8 cellular contexts compared by ENCODE assay signal in the genomic region with DNA sequence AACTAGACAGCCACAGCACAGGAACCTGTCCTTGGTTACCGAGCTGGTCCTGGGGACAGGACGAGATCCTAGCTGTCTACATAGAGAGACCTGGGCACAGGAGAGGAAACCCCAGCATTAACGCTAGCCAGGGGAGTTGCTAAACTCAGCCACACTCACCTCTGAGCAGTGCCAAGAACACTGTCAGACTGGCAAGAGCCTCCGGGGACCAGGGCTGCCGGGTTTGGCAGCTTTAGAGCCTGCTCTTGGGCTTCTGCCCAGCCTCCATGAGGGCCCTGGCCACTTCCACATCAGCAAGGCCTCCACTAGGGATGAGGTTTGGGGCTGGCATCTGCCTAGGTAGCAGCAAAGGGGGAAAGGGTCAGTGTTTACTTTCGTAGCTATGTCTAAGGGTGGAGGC. TPM values are rescaled to one million over a fixed set of nuclear protein-coding genes. Genes with fewer than 3 reads are reported as not detected.
DNase-seq lines count a peak whose midpoint lies in the region; ATAC-seq, FAIRE-seq and TF ChIP-seq lines count a peak whose summit lies in the region.

No MANE protein-coding gene starts in this region.

- no TSS peak for BruUV-seq in PC-3 (replicated peaks; lab: Mats Ljungman, UMichigan)
- no TSS peak for BruUV-seq in endothelial cell of umbilical vein (replicated peaks; lab: Mats Ljungman, UMichigan)

- H3K9ac ChIP-seq in PC-3 (ENCODE audit: low read length) = peak overlapping the region; percentile 79
- peak overlapping the region; percentile 61 for H3K9ac ChIP-seq in endothelial cell of umbilical vein (replicated peaks; ENCODE audit: extremely low read depth, insufficient read depth, low read length)

- no peaks in the 10 kb centered on the region for H3K9me3 Mint-ChIP-seq in CD4-positive, alpha-beta T cell
- H3K9me3 Mint-ChIP-seq in neural crest cell = no peaks in the 10 kb centered on the region

- peaks cover 79% of the 10 kb centered on the region for H3K4me1 ChIP-seq in PC-3 (ENCODE audit: insufficient read depth, low read length)
- peaks cover 67% of the 10 kb centered on the region for H3K4me1 ChIP-seq in endothelial cell of umbilical vein (ENCODE audit: control insufficient read depth, extremely low read depth, insufficient read depth, low read length)

- H3K9me2 ChIP-seq in PC-3 (replicated peaks; ENCODE audit: low read length) = no peaks in the 10 kb centered on the region

- DNase-seq in CD4-positive, alpha-beta T cell = no peak
- DNase-seq in PC-3 (peak; percentile 52), endothelial cell of umbilical vein (ENCODE audit: low read depth, low spot score) (no peak), neural crest cell (ENCODE audit: low read depth, low spot score) (no peak)
- no peak for DNase-seq in stimulated activated CD4-positive, alpha-beta T cell treated with anti-CD3 and anti-CD28 coated beads, Interleukin-1b, Interleukin-23, amount 100 ng/mL, for 48 hours
- no peak for DNase-seq in activated CD4-positive, alpha-beta T cell treated with anti-CD3 and anti-CD28 coated beads, Interleukin-2, amount 50 U/mL, for 1 hour

- ATAC-seq in CD4-positive, alpha-beta T cell (ENCODE audit: poor library complexity) = no peak
- ATAC-seq in PC-3 = no peak
- no peak for ATAC-seq in GM21447 (IDR thresholded peaks at IDR 0.05; ENCODE audit: unreplicated experiment)
- no peak for ATAC-seq in HG03469 (IDR thresholded peaks at IDR 0.05; ENCODE audit: unreplicated experiment)

- H4K20me1 ChIP-seq in PC-3 (ENCODE audit: low read length) (no peaks in the 10 kb centered on the region), endothelial cell of umbilical vein (replicated peaks; ENCODE audit: control insufficient read depth, extremely low read depth, insufficient read depth, low read length) (no peaks in the 10 kb centered on the region)

- H3F3A ChIP-seq in PC-3 (ENCODE audit: low read length, unreplicated experiment) = peaks cover 6% of the 10 kb centered on the region

- no peaks in the 10 kb centered on the region for H3K27me3 Mint-ChIP-seq in CD4-positive, alpha-beta T cell
- no peaks in the 10 kb centered on the region for H3K27me3 Mint-ChIP-seq in neural crest cell (ENCODE audit: low read depth)

- peak overlapping the region; percentile 91 for H3K4me3 Mint-ChIP-seq in CD4-positive, alpha-beta T cell
- H3K4me3 Mint-ChIP-seq in neural crest cell = no peak overlapping the region

- H3K4me3 ChIP-seq in PC-3 (ENCODE audit: low read length) (peak overlapping the region; percentile 56; the same call in 1 of the 2 replicates), endothelial cell of umbilical vein (replicated peaks in 1 of 3; ENCODE audit: insufficient read depth in 1 of 3, low read depth in 1 of 3, low read length in 3 of 3) (no peak overlapping the region)

- no peaks in the 10 kb centered on the region for H3K9me1 ChIP-seq in endothelial cell of umbilical vein (replicated peaks; ENCODE audit: control insufficient read depth, extremely low read depth, insufficient read depth, low read length)

- TF ChIP-seq CTCF in CD4-positive, alpha-beta T cell (IDR thresholded peaks at IDR 0.05) = no peak
- no peak for TF ChIP-seq CTCF in PC-3 (conservative IDR thresholded peaks at IDR 0.05; ENCODE audit: low read depth, low read length)
- TF ChIP-seq CTCF in endothelial cell of umbilical vein (IDR thresholded peaks at IDR 0.05; ENCODE audit: extremely low read depth in 1 of 2, insufficient read depth in 1 of 2, low read depth in 1 of 2, low read length in 2 of 2) = no peak
- TF ChIP-seq CTCF in neural crest cell (conservative IDR thresholded peaks at IDR 0.05) = no peak

- no peaks in the 10 kb centered on the region for H3K9me3 ChIP-seq in CD4-positive, alpha-beta T cell (ENCODE audit: control insufficient read depth, low read length)
- H3K9me3 ChIP-seq in PC-3 (ENCODE audit: low read length) (no peaks in the 10 kb centered on the region), endothelial cell of umbilical vein (replicated peaks; ENCODE audit: control insufficient read depth, insufficient read depth, low read length) (no peaks in the 10 kb centered on the region)

- H2AFZ ChIP-seq in PC-3 (ENCODE audit: low read length) (no peak overlapping the region), endothelial cell of umbilical vein (ENCODE audit: low read depth, low read length) (no peak overlapping the region)

- H3K36me3 Mint-ChIP-seq in CD4-positive, alpha-beta T cell (ENCODE audit: low read depth) = peaks cover 41% of the 10 kb centered on the region
- no peaks in the 10 kb centered on the region for H3K36me3 Mint-ChIP-seq in neural crest cell (ENCODE audit: low read depth)

- no peak for TF ChIP-seq POLR2A in endothelial cell of umbilical vein (IDR thresholded peaks at IDR 0.05; ENCODE audit: low read depth, low read length)

- intact Hi-C loops in CD4-positive, alpha-beta T cell (cut with DNase I, micrococcal nuclease) = loop anchor here in 1 of 2 experiments (1.0 to 10.0 kb wide), 2 partner anchors 10 to 359 kb away; no protein-coding TSS in a partner anchor
- intact Hi-C loops in PC-3 (cut with micrococcal nuclease) = loop anchor here (5.0 kb wide), 1 partner anchor 112 kb away; the partner anchor contains the start of gene CTDSP1
- intact Hi-C loops in endothelial cell of umbilical vein (cut with micrococcal nuclease) = loop anchor here (2.0 kb wide), 1 partner anchor 283 kb away; the partner anchor contains the start of genes CNOT9 and USP37

- H3K79me2 ChIP-seq in PC-3 (ENCODE audit: low read length) (peaks cover 42% of the 10 kb centered on the region), endothelial cell of umbilical vein (ENCODE audit: control insufficient read depth, insufficient read depth, low read length) (peaks cover 76% of the 10 kb centered on the region)

- H3K36me3 ChIP-seq in PC-3 (ENCODE audit: low read depth, low read length) = 0 out of 2 replicates have a peak, but pooled peaks cover 2% of the 10 kb centered on the region
- peaks cover 4 to 8% of the 10 kb centered on the region in 2 experiments for H3K36me3 ChIP-seq in endothelial cell of umbilical vein (ENCODE audit: control insufficient read depth in 2 of 2, extremely low read depth in 1 of 2, insufficient read depth in 2 of 2, low read length in 2 of 2)

- peaks cover 86% of the 10 kb centered on the region for H3K4me1 Mint-ChIP-seq in CD4-positive, alpha-beta T cell (ENCODE audit: low read depth)
- peaks cover 28% of the 10 kb centered on the region for H3K4me1 Mint-ChIP-seq in neural crest cell

- POLR2A ChIA-PET in CD4-positive, alpha-beta T cell (lab: Charles Lee) = interaction anchor here (0.7 to 11.6 kb wide), 9 partner anchors 12 to 119 kb away, joined by 3 to 221 read pairs (median 6); partner anchors contain the start of genes AAMP, CATIP, CTDSP1 and PNKD
- POLR2A ChIA-PET in PC-3 (lab: Charles Lee; ENCODE audit: unreplicated experiment) = no interaction called here
- POLR2A ChIA-PET in endothelial cell of umbilical vein (lab: Charles Lee) = no interaction called here

- CTCF ChIA-PET in CD4-positive, alpha-beta T cell (lab: Charles Lee) = interaction anchor here (0.7 to 3.2 kb wide), 6 partner anchors 10 to 111 kb away, joined by 3 to 32 read pairs (median 7); partner anchors contain the start of genes AAMP and PNKD
- CTCF ChIA-PET in PC-3 (lab: Charles Lee) (no interaction called here), endothelial cell of umbilical vein (lab: Charles Lee) (interaction anchor here (0.8 to 3.2 kb wide), 6 partner anchors 11 to 402 kb away, joined by 3 to 27 read pairs (median 10); partner anchors contain the start of gene CATIP)

- no peak for FAIRE-seq in endothelial cell of umbilical vein (lab: Jason Lieb, UNC)

- H3K27ac ChIP-seq in CD4-positive, alpha-beta T cell (ENCODE audit: low read depth, low read length) = peak overlapping the region; percentile 95
- peak overlapping the region; percentile 98 for H3K27ac ChIP-seq in PC-3 (ENCODE audit: low read length)
- H3K27ac ChIP-seq in endothelial cell of umbilical vein (ENCODE audit: insufficient read depth, low read depth, low read length) = peak overlapping the region; percentile 88

- no peaks in the 10 kb centered on the region for H3K27me3 ChIP-seq in CD4-positive, alpha-beta T cell (ENCODE audit: control insufficient read depth, insufficient read depth, low read length)
- no peaks in the 10 kb centered on the region for H3K27me3 ChIP-seq in PC-3 (ENCODE audit: low read length)
- no peaks in the 10 kb centered on the region for H3K27me3 ChIP-seq in endothelial cell of umbilical vein (ENCODE audit: control insufficient read depth in 2 of 2, insufficient read depth in 2 of 2, low read length in 2 of 2)

- peak overlapping the region; percentile 85 for H3K4me2 ChIP-seq in PC-3 (ENCODE audit: low read length)
- H3K4me2 ChIP-seq in endothelial cell of umbilical vein (ENCODE audit: insufficient read depth, low read length) = peak overlapping the region; percentile 29

- dilution Hi-C loops in endothelial cell of umbilical vein (cut with MboI; ENCODE audit: extremely low pct_ligation_motif_present, low sequenced_read_pairs) = no loop called here

- H3K27ac Mint-ChIP-seq in CD4-positive, alpha-beta T cell = peak overlapping the region; percentile 99
- H3K27ac Mint-ChIP-seq in neural crest cell (ENCODE audit: unreplicated experiment) = peak overlapping the region; percentile 73

RNA-seq across cellular contexts. Expression of gene TMBIM1, which starts 6.7 kb away (rescaled TPM):
- 100 to 1,000 TPM in 1 of 2 experiments, 10 to 100 TPM in 1; 99.2 to 102 TPM for total RNA-seq in CD4-positive, alpha-beta T cell
- total RNA-seq in PC-3 (2014; rRNA removed) = 42.8 and 45.0 TPM in 2 replicates
- 141 and 159 TPM in 2 replicates for total RNA-seq in endothelial cell of umbilical vein
- 229 and 243 TPM in 2 replicates for polyA plus RNA-seq in endothelial cell of umbilical vein
- 146 and 160 TPM in 2 replicates for polyA plus RNA-seq in endothelial cell of umbilical vein (2011; cell fraction: cytosol; rRNA removed)
- polyA plus RNA-seq in endothelial cell of umbilical vein (2011; cell fraction: nucleus; rRNA removed) = 128 and 161 TPM in 2 replicates
- polyA plus RNA-seq in endothelial cell of umbilical vein (2012) = 198 and 248 TPM in 2 replicates
- 226 and 287 TPM in 2 replicates for polyA minus RNA-seq in endothelial cell of umbilical vein
- 8.9 TPM for polyA minus RNA-seq in endothelial cell of umbilical vein (2011; cell fraction: cytosol; rRNA and poly(A)+ RNA removed)
- 44.2 and 57.5 TPM in 2 replicates for polyA minus RNA-seq in endothelial cell of umbilical vein (2011; cell fraction: nucleus; rRNA and poly(A)+ RNA removed)
- total RNA-seq in neural crest cell = 8.0 and 8.5 TPM in 2 replicates

RNA-seq across cellular contexts. Expression of gene PNKD, which starts 15.3 kb away (rescaled TPM):
- 10 to 100 TPM in 1 of 2 experiments, 1 to 10 TPM in 1; 9.2 to 10.6 TPM for total RNA-seq in CD4-positive, alpha-beta T cell
- total RNA-seq in PC-3 (2014; rRNA removed) (95.5 and 97.7 TPM in 2 replicates), endothelial cell of umbilical vein (56.1 and 56.6 TPM in 2 replicates), neural crest cell (40.3 and 42.3 TPM in 2 replicates)
- 88.3 and 98.9 TPM in 2 replicates for polyA plus RNA-seq in endothelial cell of umbilical vein
- polyA plus RNA-seq in endothelial cell of umbilical vein (2011; cell fraction: cytosol; rRNA removed) = 81.0 and 85.8 TPM in 2 replicates
- polyA plus RNA-seq in endothelial cell of umbilical vein (2011; cell fraction: nucleus; rRNA removed) = 38.6 and 41.8 TPM in 2 replicates
- polyA plus RNA-seq in endothelial cell of umbilical vein (2012) = 67.0 and 68.1 TPM in 2 replicates
- 27.1 and 28.2 TPM in 2 replicates for polyA minus RNA-seq in endothelial cell of umbilical vein
- 10.1 TPM for polyA minus RNA-seq in endothelial cell of umbilical vein (2011; cell fraction: cytosol; rRNA and poly(A)+ RNA removed)
- 7.1 and 10.4 TPM in 2 replicates for polyA minus RNA-seq in endothelial cell of umbilical vein (2011; cell fraction: nucleus; rRNA and poly(A)+ RNA removed)

RNA-seq across cellular contexts. Expression of gene AAMP, which starts 15.7 kb away (rescaled TPM):
- 10 to 100 TPM; 40.2 to 42.5 TPM for total RNA-seq in CD4-positive, alpha-beta T cell
- total RNA-seq in PC-3 (2014; rRNA removed) (272 and 312 TPM in 2 replicates), endothelial cell of umbilical vein (59.7 and 69.3 TPM in 2 replicates), neural crest cell (76.6 and 77.6 TPM in 2 replicates)
- polyA plus RNA-seq in endothelial cell of umbilical vein = 84.4 and 99.0 TPM in 2 replicates
- polyA plus RNA-seq in endothelial cell of umbilical vein (2011; cell fraction: cytosol; rRNA removed) = 75.4 and 77.0 TPM in 2 replicates
- 106 and 107 TPM in 2 replicates for polyA plus RNA-seq in endothelial cell of umbilical vein (2011; cell fraction: nucleus; rRNA removed)
- 61.2 and 63.0 TPM in 2 replicates for polyA plus RNA-seq in endothelial cell of umbilical vein (2012)
- 44.1 and 48.6 TPM in 2 replicates for polyA minus RNA-seq in endothelial cell of umbilical vein
- 29.8 TPM for polyA minus RNA-seq in endothelial cell of umbilical vein (2011; cell fraction: cytosol; rRNA and poly(A)+ RNA removed)
- 18.0 and 19.7 TPM in 2 replicates for polyA minus RNA-seq in endothelial cell of umbilical vein (2011; cell fraction: nucleus; rRNA and poly(A)+ RNA removed)

RNA-seq across cellular contexts. Expression of gene GPBAR1, which starts 24.8 kb away (rescaled TPM):
- total RNA-seq in CD4-positive, alpha-beta T cell = 1 to 10 TPM; 1.6 to 1.8 TPM
- total RNA-seq in PC-3 (2014; rRNA removed) = 0.18 TPM in 1 of 2 replicates, not detected in the other
- total RNA-seq in endothelial cell of umbilical vein = 0.60 and 0.75 TPM in 2 replicates
- 0.14 TPM in 2 replicates for polyA plus RNA-seq in endothelial cell of umbilical vein
- polyA plus RNA-seq in endothelial cell of umbilical vein (2011; cell fraction: cytosol; rRNA removed) = 0.03 and 0.20 TPM in 2 replicates
- 0.53 and 0.60 TPM in 2 replicates for polyA plus RNA-seq in endothelial cell of umbilical vein (2011; cell fraction: nucleus; rRNA removed)
- 0.15 and 0.25 TPM in 2 replicates for polyA plus RNA-seq in endothelial cell of umbilical vein (2012)
- polyA minus RNA-seq in endothelial cell of umbilical vein = 0.57 and 0.61 TPM in 2 replicates
- not detected for polyA minus RNA-seq in endothelial cell of umbilical vein (2011; cell fraction: cytosol; rRNA and poly(A)+ RNA removed)
- 0.72 and 1.3 TPM in 2 replicates for polyA minus RNA-seq in endothelial cell of umbilical vein (2011; cell fraction: nucleus; rRNA and poly(A)+ RNA removed)
- 0.14 TPM in 1 of 2 replicates, not detected in the other for total RNA-seq in neural crest cell
